In the genomic region with DNA sequence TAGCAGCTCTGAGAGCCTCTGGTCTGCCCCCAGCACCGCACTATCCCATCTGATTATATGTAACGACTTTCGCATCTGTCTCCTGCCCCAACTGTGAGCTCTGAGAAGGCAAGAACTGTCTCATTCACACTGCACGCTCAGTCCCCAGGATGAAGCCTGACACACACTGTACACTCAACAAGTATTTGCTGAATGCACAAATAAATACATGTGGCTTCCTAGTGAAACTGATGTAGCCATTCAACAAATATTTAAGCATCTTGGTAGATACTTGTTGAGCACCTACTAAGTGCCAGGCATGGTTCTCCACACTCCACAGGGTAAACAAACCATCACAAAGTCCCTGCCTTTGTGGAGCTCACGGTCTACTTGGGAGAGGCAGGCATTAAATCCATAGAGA, we compare ENCODE assay signal across 3 cellular contexts.
TF ChIP-seq lines count a peak whose summit lies in the region.

No MANE protein-coding gene starts in this region.

TF ChIP-seq in HepG2, 621 proteins besides CTCF, POLR2A, EP300 and RAD21:
- no peak for TF ChIP-seq THAP11 (CRISPR knock-in tag; IDR thresholded peaks at IDR 0.05)
- TF ChIP-seq ISX (CRISPR knock-in tag; conservative IDR thresholded peaks at IDR 0.05) = no peak
- TF ChIP-seq FOXC1 (CRISPR knock-in tag; IDR thresholded peaks at IDR 0.05; ENCODE audit: borderline replicate concordance) = no peak
- no peak for TF ChIP-seq ZNF790 (CRISPR knock-in tag; IDR thresholded peaks at IDR 0.05; ENCODE audit: borderline replicate concordance)
- TF ChIP-seq JUN (CRISPR knock-in tag; IDR thresholded peaks at IDR 0.05) = no peak
- no peak for TF ChIP-seq ZNF292 (CRISPR knock-in tag; IDR thresholded peaks at IDR 0.05; ENCODE audit: borderline replicate concordance, low read depth)
- TF ChIP-seq, protein P1, sequence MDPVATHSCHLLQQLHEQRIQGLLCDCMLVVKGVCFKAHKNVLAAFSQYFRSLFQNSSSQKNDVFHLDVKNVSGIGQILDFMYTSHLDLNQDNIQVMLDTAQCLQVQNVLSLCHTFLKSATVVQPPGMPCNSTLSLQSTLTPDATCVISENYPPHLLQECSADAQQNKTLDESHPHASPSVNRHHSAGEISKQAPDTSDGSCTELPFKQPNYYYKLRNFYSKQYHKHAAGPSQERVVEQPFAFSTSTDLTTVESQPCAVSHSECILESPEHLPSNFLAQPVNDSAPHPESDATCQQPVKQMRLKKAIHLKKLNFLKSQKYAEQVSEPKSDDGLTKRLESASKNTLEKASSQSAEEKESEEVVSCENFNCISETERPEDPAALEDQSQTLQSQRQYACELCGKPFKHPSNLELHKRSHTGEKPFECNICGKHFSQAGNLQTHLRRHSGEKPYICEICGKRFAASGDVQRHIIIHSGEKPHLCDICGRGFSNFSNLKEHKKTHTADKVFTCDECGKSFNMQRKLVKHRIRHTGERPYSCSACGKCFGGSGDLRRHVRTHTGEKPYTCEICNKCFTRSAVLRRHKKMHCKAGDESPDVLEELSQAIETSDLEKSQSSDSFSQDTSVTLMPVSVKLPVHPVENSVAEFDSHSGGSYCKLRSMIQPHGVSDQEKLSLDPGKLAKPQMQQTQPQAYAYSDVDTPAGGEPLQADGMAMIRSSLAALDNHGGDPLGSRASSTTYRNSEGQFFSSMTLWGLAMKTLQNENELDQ (CRISPR knock-in tag; IDR thresholded peaks at IDR 0.05; ENCODE audit: borderline replicate concordance) = no peak
- no peak for TF ChIP-seq HMG20A (CRISPR knock-in tag; IDR thresholded peaks at IDR 0.05; ENCODE audit: borderline replicate concordance)
- TF ChIP-seq, protein P2, sequence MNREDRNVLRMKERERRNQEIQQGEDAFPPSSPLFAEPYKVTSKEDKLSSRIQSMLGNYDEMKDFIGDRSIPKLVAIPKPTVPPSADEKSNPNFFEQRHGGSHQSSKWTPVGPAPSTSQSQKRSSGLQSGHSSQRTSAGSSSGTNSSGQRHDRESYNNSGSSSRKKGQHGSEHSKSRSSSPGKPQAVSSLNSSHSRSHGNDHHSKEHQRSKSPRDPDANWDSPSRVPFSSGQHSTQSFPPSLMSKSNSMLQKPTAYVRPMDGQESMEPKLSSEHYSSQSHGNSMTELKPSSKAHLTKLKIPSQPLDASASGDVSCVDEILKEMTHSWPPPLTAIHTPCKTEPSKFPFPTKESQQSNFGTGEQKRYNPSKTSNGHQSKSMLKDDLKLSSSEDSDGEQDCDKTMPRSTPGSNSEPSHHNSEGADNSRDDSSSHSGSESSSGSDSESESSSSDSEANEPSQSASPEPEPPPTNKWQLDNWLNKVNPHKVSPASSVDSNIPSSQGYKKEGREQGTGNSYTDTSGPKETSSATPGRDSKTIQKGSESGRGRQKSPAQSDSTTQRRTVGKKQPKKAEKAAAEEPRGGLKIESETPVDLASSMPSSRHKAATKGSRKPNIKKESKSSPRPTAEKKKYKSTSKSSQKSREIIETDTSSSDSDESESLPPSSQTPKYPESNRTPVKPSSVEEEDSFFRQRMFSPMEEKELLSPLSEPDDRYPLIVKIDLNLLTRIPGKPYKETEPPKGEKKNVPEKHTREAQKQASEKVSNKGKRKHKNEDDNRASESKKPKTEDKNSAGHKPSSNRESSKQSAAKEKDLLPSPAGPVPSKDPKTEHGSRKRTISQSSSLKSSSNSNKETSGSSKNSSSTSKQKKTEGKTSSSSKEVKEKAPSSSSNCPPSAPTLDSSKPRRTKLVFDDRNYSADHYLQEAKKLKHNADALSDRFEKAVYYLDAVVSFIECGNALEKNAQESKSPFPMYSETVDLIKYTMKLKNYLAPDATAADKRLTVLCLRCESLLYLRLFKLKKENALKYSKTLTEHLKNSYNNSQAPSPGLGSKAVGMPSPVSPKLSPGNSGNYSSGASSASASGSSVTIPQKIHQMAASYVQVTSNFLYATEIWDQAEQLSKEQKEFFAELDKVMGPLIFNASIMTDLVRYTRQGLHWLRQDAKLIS (CRISPR knock-in tag; IDR thresholded peaks at IDR 0.05) = no peak
- TF ChIP-seq CHD4 (IDR thresholded peaks at IDR 0.05; ENCODE audit: borderline replicate concordance, low read length) = no peak
- 0 out of 2 replicates have a peak, but pooled peaks have one; percentile 22 for TF ChIP-seq ZKSCAN1 (IDR thresholded peaks at IDR 0.05; ENCODE audit: low read length)
- TF ChIP-seq MAFK (conservative IDR thresholded peaks at IDR 0.05 in 1 of 2, IDR thresholded peaks at IDR 0.05 in 1 of 2; ENCODE audit: low read length in 2 of 2) = peak; percentile 51 to 54
- TF ChIP-seq SMARCE1 (IDR thresholded peaks at IDR 0.05; ENCODE audit: borderline replicate concordance) = no peak
- 0 out of 2 replicates have a peak, but pooled peaks have one; percentile 27 for TF ChIP-seq MAFF (IDR thresholded peaks at IDR 0.05; ENCODE audit: low read depth, low read length)
TF ChIP-seq in HepG2: peak in this region for 3.

TF ChIP-seq in IMR-90, 13 proteins besides CTCF, POLR2A, EP300 and RAD21:
- TF ChIP-seq CEBPB (IDR thresholded peaks at IDR 0.05; ENCODE audit: low read depth, low read length) (no peak), FOS (IDR thresholded peaks at IDR 0.05; ENCODE audit: low read depth, low read length) (no peak), NFE2L2 (IDR thresholded peaks at IDR 0.05; ENCODE audit: low read depth, low read length) (no peak), MAZ (IDR thresholded peaks at IDR 0.05; ENCODE audit: borderline replicate concordance, low read depth, low read length) (no peak), SMC3 (IDR thresholded peaks at IDR 0.05; ENCODE audit: low read depth, low read length) (no peak), RCOR1 (IDR thresholded peaks at IDR 0.05; ENCODE audit: insufficient replicate concordance, low read length) (no peak), MAFK (IDR thresholded peaks at IDR 0.05; ENCODE audit: low read depth, low read length) (no peak), MXI1 (IDR thresholded peaks at IDR 0.05; ENCODE audit: borderline replicate concordance, low read depth, low read length) (no peak), CHD1 (IDR thresholded peaks at IDR 0.05; ENCODE audit: low read depth, low read length) (no peak), RFX5 (IDR thresholded peaks at IDR 0.05; ENCODE audit: low read depth, low read length) (no peak), BHLHE40 (IDR thresholded peaks at IDR 0.05; ENCODE audit: low read depth, low read length) (no peak)
- TF ChIP-seq, protein P3, sequence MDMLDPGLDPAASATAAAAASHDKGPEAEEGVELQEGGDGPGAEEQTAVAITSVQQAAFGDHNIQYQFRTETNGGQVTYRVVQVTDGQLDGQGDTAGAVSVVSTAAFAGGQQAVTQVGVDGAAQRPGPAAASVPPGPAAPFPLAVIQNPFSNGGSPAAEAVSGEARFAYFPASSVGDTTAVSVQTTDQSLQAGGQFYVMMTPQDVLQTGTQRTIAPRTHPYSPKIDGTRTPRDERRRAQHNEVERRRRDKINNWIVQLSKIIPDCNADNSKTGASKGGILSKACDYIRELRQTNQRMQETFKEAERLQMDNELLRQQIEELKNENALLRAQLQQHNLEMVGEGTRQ (IDR thresholded peaks at IDR 0.05; ENCODE audit: low read depth, low read length) = no peak
- TF ChIP-seq, protein P4, sequence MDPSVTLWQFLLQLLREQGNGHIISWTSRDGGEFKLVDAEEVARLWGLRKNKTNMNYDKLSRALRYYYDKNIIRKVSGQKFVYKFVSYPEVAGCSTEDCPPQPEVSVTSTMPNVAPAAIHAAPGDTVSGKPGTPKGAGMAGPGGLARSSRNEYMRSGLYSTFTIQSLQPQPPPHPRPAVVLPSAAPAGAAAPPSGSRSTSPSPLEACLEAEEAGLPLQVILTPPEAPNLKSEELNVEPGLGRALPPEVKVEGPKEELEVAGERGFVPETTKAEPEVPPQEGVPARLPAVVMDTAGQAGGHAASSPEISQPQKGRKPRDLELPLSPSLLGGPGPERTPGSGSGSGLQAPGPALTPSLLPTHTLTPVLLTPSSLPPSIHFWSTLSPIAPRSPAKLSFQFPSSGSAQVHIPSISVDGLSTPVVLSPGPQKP (IDR thresholded peaks at IDR 0.05; ENCODE audit: borderline replicate concordance, low read depth, low read length) = no peak

TF ChIP-seq in H1, 55 proteins besides CTCF, POLR2A, EP300 and RAD21:
- TF ChIP-seq HDAC6 (IDR thresholded peaks at IDR 0.05; ENCODE audit: low read depth, low read length) (no peak), SP2 (IDR thresholded peaks at IDR 0.05; ENCODE audit: low read length) (no peak), RBBP5 (IDR thresholded peaks at IDR 0.05; ENCODE audit: borderline replicate concordance, low read depth, low read length) (no peak), TEAD4 (IDR thresholded peaks at IDR 0.05; ENCODE audit: low read depth, low read length) (no peak), SAP30 (IDR thresholded peaks at IDR 0.05; ENCODE audit: insufficient read depth, insufficient replicate concordance, low read length) (no peak)
- TF ChIP-seq, protein P3 (IDR thresholded peaks at IDR 0.05; ENCODE audit: low read length) = no peak
